1 cellular context compared by ENCODE assay signal in the genomic region with DNA sequence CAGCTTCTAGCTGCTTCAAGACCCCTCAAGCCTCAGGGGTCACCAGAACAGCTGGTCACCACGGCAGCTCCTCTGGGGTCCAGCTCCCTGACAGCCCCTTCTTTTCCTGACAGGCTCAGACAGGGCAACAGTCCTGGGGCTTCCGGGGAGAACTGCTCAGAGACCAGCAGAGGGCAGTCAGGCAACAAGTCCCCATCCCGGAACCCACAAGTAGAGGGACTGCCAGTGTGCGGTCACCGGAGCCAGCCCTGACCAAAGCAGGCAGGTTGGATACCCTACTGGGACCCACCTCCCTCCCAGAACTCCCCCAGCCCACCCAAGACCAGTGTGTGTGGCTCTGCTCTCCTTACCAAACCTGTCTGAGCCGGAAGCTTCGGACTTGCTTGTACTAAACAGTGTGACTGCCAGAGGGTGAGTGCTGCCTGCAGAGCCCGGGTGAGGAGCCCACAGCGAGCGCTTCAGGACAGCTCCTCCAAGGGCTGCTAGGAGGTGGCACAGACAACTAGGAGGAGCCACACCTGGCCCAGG.
A peak's percentile ranks its signal among the peaks of the same experiment; 100 is the strongest.
TF ChIP-seq lines count a peak whose summit lies in the region.

No MANE protein-coding gene starts in this region.

TF ChIP-seq in K562, 482 proteins besides CTCF, POLR2A, EP300 and RAD21 (continued from another document and continues in another):
- TF ChIP-seq KHSRP (IDR thresholded peaks at IDR 0.05) (no peak), GABPA (tag; conservative IDR thresholded peaks at IDR 0.05; ENCODE audit: low read depth) (peak; percentile 36; the same call in 1 of the 2 replicates), NEUROD1 (IDR thresholded peaks at IDR 0.05; ENCODE audit: borderline replicate concordance, low read depth, low read length, partially characterized antibody) (peak; percentile 39), ZNF444 (CRISPR knock-in tag; IDR thresholded peaks at IDR 0.05) (no peak), MBD2 (IDR thresholded peaks at IDR 0.05; ENCODE audit: borderline replicate concordance, low read depth) (no peak), ESRRA (IDR thresholded peaks at IDR 0.05; ENCODE audit: borderline replicate concordance, low read depth) (peak; percentile 33; the same call in 1 of the 2 replicates), BRD4 (IDR thresholded peaks at IDR 0.05) (no peak), BHLHE40 (IDR thresholded peaks at IDR 0.05; ENCODE audit: low read length) (no peak), CREM (IDR thresholded peaks at IDR 0.05; ENCODE audit: low read depth) (0 out of 2 replicates have a peak, but pooled peaks have one; percentile 35), TEAD4 (IDR thresholded peaks at IDR 0.05; ENCODE audit: low read length) (no peak), TEAD4 (CRISPR knock-in tag; IDR thresholded peaks at IDR 0.05; ENCODE audit: borderline replicate concordance) (no peak), CREB1 (IDR thresholded peaks at IDR 0.05) (no peak), CREB1 (CRISPR knock-in tag; IDR thresholded peaks at IDR 0.05) (no peak), TAF1 (IDR thresholded peaks at IDR 0.05; ENCODE audit: control insufficient read depth, extremely low read depth, insufficient read depth, low read length, severe bottlenecking) (no peak), ZBTB7A (IDR thresholded peaks at IDR 0.05; ENCODE audit: borderline replicate concordance, control insufficient read depth, low read depth, low read length) (peak; percentile 46; the same call in 1 of the 2 replicates), COPS2 (conservative IDR thresholded peaks at IDR 0.05) (no peak), NR2F6 (CRISPR knock-in tag; IDR thresholded peaks at IDR 0.05) (no peak), KAT7 (CRISPR knock-in tag; IDR thresholded peaks at IDR 0.05; ENCODE audit: borderline replicate concordance) (no peak), HMGN3 (IDR thresholded peaks at IDR 0.05; ENCODE audit: borderline replicate concordance, extremely low read depth, insufficient read length, low read depth, low read length) (no peak), ZNF766 (CRISPR knock-in tag; conservative IDR thresholded peaks at IDR 0.05) (no peak), ZEB2 (IDR thresholded peaks at IDR 0.05) (no peak), SMC3 (conservative IDR thresholded peaks at IDR 0.05; ENCODE audit: insufficient read depth, low read depth, low read length) (peak; percentile 73), YY1 (IDR thresholded peaks at IDR 0.05; ENCODE audit: borderline replicate concordance in 1 of 3, control insufficient read depth in 1 of 3, extremely low read depth in 1 of 3, insufficient read depth in 3 of 3, insufficient read length in 1 of 3, insufficient replicate concordance in 2 of 3, low read depth in 1 of 3, low read length in 2 of 3) (peak in 1 of 3 experiments; percentile 22), RHOXF2B (CRISPR knock-in tag; conservative IDR thresholded peaks at IDR 0.05) (no peak), ERF (CRISPR knock-in tag; IDR thresholded peaks at IDR 0.05) (no peak), ZNF24 (IDR thresholded peaks at IDR 0.05) (no peak), CSDE1 (IDR thresholded peaks at IDR 0.05) (no peak), CBX2 (IDR thresholded peaks at IDR 0.05; ENCODE audit: insufficient read depth, low read length, poor library complexity, severe bottlenecking) (no peak), ZNF764 (CRISPR knock-in tag; IDR thresholded peaks at IDR 0.05; ENCODE audit: low read depth) (no peak), ZNF41 (CRISPR knock-in tag; conservative IDR thresholded peaks at IDR 0.05) (no peak), STAG1 (CRISPR knock-in tag; IDR thresholded peaks at IDR 0.05; ENCODE audit: borderline replicate concordance) (peak; percentile 63; the same call in 1 of the 2 replicates), CC2D1A (IDR thresholded peaks at IDR 0.05) (0 out of 2 replicates have a peak, but pooled peaks have one; percentile 24), CTBP1 (IDR thresholded peaks at IDR 0.05; ENCODE audit: borderline replicate concordance) (0 out of 2 replicates have a peak, but pooled peaks have one; percentile 15)
- TF ChIP-seq, protein P1, sequence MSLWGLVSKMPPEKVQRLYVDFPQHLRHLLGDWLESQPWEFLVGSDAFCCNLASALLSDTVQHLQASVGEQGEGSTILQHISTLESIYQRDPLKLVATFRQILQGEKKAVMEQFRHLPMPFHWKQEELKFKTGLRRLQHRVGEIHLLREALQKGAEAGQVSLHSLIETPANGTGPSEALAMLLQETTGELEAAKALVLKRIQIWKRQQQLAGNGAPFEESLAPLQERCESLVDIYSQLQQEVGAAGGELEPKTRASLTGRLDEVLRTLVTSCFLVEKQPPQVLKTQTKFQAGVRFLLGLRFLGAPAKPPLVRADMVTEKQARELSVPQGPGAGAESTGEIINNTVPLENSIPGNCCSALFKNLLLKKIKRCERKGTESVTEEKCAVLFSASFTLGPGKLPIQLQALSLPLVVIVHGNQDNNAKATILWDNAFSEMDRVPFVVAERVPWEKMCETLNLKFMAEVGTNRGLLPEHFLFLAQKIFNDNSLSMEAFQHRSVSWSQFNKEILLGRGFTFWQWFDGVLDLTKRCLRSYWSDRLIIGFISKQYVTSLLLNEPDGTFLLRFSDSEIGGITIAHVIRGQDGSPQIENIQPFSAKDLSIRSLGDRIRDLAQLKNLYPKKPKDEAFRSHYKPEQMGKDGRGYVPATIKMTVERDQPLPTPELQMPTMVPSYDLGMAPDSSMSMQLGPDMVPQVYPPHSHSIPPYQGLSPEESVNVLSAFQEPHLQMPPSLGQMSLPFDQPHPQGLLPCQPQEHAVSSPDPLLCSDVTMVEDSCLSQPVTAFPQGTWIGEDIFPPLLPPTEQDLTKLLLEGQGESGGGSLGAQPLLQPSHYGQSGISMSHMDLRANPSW (CRISPR knock-in tag; IDR thresholded peaks at IDR 0.05) = 0 out of 2 replicates have a peak, but pooled peaks have one; percentile 74
- TF ChIP-seq, protein P2, sequence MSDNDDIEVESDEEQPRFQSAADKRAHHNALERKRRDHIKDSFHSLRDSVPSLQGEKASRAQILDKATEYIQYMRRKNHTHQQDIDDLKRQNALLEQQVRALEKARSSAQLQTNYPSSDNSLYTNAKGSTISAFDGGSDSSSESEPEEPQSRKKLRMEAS (CRISPR knock-in tag; IDR thresholded peaks at IDR 0.05) = no peak
- TF ChIP-seq, protein P3, sequence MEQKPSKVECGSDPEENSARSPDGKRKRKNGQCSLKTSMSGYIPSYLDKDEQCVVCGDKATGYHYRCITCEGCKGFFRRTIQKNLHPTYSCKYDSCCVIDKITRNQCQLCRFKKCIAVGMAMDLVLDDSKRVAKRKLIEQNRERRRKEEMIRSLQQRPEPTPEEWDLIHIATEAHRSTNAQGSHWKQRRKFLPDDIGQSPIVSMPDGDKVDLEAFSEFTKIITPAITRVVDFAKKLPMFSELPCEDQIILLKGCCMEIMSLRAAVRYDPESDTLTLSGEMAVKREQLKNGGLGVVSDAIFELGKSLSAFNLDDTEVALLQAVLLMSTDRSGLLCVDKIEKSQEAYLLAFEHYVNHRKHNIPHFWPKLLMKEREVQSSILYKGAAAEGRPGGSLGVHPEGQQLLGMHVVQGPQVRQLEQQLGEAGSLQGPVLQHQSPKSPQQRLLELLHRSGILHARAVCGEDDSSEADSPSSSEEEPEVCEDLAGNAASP (IDR thresholded peaks at IDR 0.05) = no peak
- TF ChIP-seq, protein P4, sequence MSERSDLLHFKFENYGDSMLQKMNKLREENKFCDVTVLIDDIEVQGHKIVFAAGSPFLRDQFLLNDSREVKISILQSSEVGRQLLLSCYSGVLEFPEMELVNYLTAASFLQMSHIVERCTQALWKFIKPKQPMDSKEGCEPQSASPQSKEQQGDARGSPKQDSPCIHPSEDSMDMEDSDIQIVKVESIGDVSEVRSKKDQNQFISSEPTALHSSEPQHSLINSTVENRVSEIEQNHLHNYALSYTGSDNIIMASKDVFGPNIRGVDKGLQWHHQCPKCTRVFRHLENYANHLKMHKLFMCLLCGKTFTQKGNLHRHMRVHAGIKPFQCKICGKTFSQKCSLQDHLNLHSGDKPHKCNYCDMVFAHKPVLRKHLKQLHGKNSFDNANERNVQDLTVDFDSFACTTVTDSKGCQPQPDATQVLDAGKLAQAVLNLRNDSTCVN (CRISPR knock-in tag; IDR thresholded peaks at IDR 0.05) = no peak
- TF ChIP-seq, protein P5, sequence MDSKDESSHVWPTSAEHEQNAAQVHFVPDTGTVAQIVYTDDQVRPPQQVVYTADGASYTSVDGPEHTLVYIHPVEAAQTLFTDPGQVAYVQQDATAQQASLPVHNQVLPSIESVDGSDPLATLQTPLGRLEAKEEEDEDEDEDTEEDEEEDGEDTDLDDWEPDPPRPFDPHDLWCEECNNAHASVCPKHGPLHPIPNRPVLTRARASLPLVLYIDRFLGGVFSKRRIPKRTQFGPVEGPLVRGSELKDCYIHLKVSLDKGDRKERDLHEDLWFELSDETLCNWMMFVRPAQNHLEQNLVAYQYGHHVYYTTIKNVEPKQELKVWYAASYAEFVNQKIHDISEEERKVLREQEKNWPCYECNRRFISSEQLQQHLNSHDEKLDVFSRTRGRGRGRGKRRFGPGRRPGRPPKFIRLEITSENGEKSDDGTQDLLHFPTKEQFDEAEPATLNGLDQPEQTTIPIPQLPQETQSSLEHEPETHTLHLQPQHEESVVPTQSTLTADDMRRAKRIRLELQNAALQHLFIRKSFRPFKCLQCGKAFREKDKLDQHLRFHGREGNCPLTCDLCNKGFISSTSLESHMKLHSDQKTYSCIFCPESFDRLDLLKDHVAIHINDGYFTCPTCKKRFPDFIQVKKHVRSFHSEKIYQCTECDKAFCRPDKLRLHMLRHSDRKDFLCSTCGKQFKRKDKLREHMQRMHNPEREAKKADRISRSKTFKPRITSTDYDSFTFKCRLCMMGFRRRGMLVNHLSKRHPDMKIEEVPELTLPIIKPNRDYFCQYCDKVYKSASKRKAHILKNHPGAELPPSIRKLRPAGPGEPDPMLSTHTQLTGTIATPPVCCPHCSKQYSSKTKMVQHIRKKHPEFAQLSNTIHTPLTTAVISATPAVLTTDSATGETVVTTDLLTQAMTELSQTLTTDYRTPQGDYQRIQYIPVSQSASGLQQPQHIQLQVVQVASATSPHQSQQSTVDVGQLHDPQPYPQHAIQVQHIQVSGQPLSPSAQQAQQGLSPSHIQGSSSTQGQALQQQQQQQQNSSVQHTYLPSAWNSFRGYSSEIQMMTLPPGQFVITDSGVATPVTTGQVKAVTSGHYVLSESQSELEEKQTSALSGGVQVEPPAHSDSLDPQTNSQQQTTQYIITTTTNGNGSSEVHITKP (IDR thresholded peaks at IDR 0.05; ENCODE audit: partially characterized antibody) = no peak
- TF ChIP-seq, protein P6, sequence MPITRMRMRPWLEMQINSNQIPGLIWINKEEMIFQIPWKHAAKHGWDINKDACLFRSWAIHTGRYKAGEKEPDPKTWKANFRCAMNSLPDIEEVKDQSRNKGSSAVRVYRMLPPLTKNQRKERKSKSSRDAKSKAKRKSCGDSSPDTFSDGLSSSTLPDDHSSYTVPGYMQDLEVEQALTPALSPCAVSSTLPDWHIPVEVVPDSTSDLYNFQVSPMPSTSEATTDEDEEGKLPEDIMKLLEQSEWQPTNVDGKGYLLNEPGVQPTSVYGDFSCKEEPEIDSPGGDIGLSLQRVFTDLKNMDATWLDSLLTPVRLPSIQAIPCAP (CRISPR knock-in tag; IDR thresholded peaks at IDR 0.05; ENCODE audit: borderline replicate concordance) = no peak
- TF ChIP-seq, protein P7, sequence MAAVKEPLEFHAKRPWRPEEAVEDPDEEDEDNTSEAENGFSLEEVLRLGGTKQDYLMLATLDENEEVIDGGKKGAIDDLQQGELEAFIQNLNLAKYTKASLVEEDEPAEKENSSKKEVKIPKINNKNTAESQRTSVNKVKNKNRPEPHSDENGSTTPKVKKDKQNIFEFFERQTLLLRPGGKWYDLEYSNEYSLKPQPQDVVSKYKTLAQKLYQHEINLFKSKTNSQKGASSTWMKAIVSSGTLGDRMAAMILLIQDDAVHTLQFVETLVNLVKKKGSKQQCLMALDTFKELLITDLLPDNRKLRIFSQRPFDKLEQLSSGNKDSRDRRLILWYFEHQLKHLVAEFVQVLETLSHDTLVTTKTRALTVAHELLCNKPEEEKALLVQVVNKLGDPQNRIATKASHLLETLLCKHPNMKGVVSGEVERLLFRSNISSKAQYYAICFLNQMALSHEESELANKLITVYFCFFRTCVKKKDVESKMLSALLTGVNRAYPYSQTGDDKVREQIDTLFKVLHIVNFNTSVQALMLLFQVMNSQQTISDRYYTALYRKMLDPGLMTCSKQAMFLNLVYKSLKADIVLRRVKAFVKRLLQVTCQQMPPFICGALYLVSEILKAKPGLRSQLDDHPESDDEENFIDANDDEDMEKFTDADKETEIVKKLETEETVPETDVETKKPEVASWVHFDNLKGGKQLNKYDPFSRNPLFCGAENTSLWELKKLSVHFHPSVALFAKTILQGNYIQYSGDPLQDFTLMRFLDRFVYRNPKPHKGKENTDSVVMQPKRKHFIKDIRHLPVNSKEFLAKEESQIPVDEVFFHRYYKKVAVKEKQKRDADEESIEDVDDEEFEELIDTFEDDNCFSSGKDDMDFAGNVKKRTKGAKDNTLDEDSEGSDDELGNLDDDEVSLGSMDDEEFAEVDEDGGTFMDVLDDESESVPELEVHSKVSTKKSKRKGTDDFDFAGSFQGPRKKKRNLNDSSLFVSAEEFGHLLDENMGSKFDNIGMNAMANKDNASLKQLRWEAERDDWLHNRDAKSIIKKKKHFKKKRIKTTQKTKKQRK (IDR thresholded peaks at IDR 0.05; ENCODE audit: borderline replicate concordance, low read depth, low read length) = no peak
- TF ChIP-seq, protein P8, sequence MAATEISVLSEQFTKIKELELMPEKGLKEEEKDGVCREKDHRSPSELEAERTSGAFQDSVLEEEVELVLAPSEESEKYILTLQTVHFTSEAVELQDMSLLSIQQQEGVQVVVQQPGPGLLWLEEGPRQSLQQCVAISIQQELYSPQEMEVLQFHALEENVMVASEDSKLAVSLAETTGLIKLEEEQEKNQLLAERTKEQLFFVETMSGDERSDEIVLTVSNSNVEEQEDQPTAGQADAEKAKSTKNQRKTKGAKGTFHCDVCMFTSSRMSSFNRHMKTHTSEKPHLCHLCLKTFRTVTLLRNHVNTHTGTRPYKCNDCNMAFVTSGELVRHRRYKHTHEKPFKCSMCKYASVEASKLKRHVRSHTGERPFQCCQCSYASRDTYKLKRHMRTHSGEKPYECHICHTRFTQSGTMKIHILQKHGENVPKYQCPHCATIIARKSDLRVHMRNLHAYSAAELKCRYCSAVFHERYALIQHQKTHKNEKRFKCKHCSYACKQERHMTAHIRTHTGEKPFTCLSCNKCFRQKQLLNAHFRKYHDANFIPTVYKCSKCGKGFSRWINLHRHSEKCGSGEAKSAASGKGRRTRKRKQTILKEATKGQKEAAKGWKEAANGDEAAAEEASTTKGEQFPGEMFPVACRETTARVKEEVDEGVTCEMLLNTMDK (IDR thresholded peaks at IDR 0.05; ENCODE audit: borderline replicate concordance, insufficient read depth, low read depth, low read length, poor library complexity, severe bottlenecking) = peak; percentile 46
- TF ChIP-seq, protein P9, sequence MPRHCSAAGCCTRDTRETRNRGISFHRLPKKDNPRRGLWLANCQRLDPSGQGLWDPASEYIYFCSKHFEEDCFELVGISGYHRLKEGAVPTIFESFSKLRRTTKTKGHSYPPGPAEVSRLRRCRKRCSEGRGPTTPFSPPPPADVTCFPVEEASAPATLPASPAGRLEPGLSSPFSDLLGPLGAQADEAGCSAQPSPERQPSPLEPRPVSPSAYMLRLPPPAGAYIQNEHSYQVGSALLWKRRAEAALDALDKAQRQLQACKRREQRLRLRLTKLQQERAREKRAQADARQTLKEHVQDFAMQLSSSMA (CRISPR knock-in tag; IDR thresholded peaks at IDR 0.05) = no peak
